In genomic region chr21:43866659-43867331, GRCh38 we compare ENCODE assay signal across 1 cellular context.
A peak's percentile ranks its signal among the peaks of the same experiment; 100 is the strongest.
TF ChIP-seq lines count a peak whose summit lies in the region.

No MANE protein-coding gene starts in this region.

TF ChIP-seq in HEK293, 187 proteins besides CTCF, POLR2A, EP300 and RAD21 (continued from another document):
- no peak for TF ChIP-seq ZNF580 (tag by site-specific recombination; IDR thresholded peaks at IDR 0.05)
- TF ChIP-seq KLF7 (tag by site-specific recombination; IDR thresholded peaks at IDR 0.05; ENCODE audit: borderline replicate concordance), result peak; percentile 50; the same call in 1 of the 2 replicates
- peak; percentile 18; the same call in 1 of the 2 replicates for TF ChIP-seq ZEB2 (tag by site-specific recombination; IDR thresholded peaks at IDR 0.05)
- peak; percentile 77 for TF ChIP-seq GLIS1 (tag by site-specific recombination; IDR thresholded peaks at IDR 0.05)
- peak; percentile 48; the same call in 1 of the 2 replicates for TF ChIP-seq TRIM28 (IDR thresholded peaks at IDR 0.05; ENCODE audit: borderline replicate concordance, low read length)
- TF ChIP-seq ZNF24 (tag by site-specific recombination; IDR thresholded peaks at IDR 0.05), result no peak
- no peak for TF ChIP-seq ZNF239 (tag by site-specific recombination; IDR thresholded peaks at IDR 0.05)
- no peak for TF ChIP-seq YY1 (tag by site-specific recombination; IDR thresholded peaks at IDR 0.05)
